Comparison of ENCODE assay signal across 28 cellular contexts in the genomic region with DNA sequence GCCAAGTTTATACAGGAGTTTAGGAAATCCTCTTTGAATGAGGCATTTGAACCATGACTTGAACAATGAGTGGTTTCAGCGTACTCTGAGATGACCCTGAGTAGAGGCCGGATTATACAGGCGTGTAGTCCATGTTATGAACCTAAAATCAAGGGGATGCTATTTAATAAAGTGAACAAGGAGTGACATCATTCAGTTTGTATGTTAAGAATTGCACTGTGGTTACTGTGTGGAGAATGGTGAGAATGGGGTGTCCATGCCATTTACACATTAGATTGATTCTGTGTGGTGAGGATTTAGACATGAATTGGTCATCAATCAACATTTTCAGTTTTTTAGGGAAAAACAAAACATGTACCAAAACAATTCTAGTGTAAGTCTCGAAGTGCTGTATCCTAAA.
"Had no signal": no experiment of that assay in that cellular context is flagged by ENCODE, and none has a peak within 500 bp of the region (broad histone marks: within the 10 kb centered on the region; RNA-seq: fewer than 3 reads in every experiment).

No MANE protein-coding gene starts in this region.

- H3K4me3 Mint-ChIP-seq: dendritic cell treated with granulocyte-macrophage colony-stimulating factor and Interleukin-4, amounts not matched to agents 40 ng/mL and 50 ng/mL, for 4 days; effector memory CD8-positive, alpha-beta T cell; immature natural killer cell; natural killer cell treated with Interleukin-12 subunit alpha and Interleukin-12 subunit beta and Interleukin-15 and Interleukin-18, amount 100 ng/mL, for 72 hours; neural progenitor cell; stimulated activated memory B cell treated with anti-CD40 and anti-IgM and Interleukin-4, amounts not matched to agents 10 μg/mL and 1 μg/mL and 100 μg/mL, for 72 hours; stimulated activated naive CD8-positive, alpha-beta T cell treated with anti-CD3 and anti-CD28 coated beads, Interleukin-15, Interleukin-2, amounts not matched to agents 100 ng/mL and 50 ng/mL, for 24 hours had no signal

- H3K9me3 ChIP-seq: esophagus muscularis mucosa, gastroesophageal sphincter, pancreas, right lobe of liver, testis, tibial nerve, upper lobe of right lung, vagina had no signal

- H3K36me3 ChIP-seq: esophagus muscularis mucosa, gastroesophageal sphincter, neural progenitor cell, pancreas, right lobe of liver, spleen, tibial nerve, upper lobe of right lung had no signal

- FAIRE-seq: kidney, pancreas had no signal

- H3K4me3 ChIP-seq: esophagus muscularis mucosa, gastroesophageal sphincter, lung, neural progenitor cell, pancreas, right lobe of liver, spleen, testis, tibial nerve, upper lobe of right lung, vagina had no signal

- H3K27me3 Mint-ChIP-seq: dendritic cell treated with granulocyte-macrophage colony-stimulating factor and Interleukin-4, amounts not matched to agents 40 ng/mL and 50 ng/mL, for 4 days; effector memory CD8-positive, alpha-beta T cell; stimulated activated naive CD8-positive, alpha-beta T cell treated with anti-CD3 and anti-CD28 coated beads, Interleukin-15, Interleukin-2, amounts not matched to agents 100 ng/mL and 50 ng/mL, for 24 hours had no signal

- H3K27me3 ChIP-seq: esophagus muscularis mucosa, gastroesophageal sphincter, neural progenitor cell, pancreas, right lobe of liver, spleen, testis, tibial nerve, upper lobe of right lung, vagina had no signal

- H3K27ac Mint-ChIP-seq: dendritic cell treated with granulocyte-macrophage colony-stimulating factor and Interleukin-4, amounts not matched to agents 40 ng/mL and 50 ng/mL, for 4 days; effector memory CD8-positive, alpha-beta T cell; immature natural killer cell; natural killer cell treated with Interleukin-12 subunit alpha and Interleukin-12 subunit beta and Interleukin-15 and Interleukin-18, amount 100 ng/mL, for 72 hours; neural progenitor cell; progenitor cell of endocrine pancreas; stimulated activated memory B cell treated with anti-CD40 and anti-IgM and Interleukin-4, amounts not matched to agents 10 μg/mL and 1 μg/mL and 100 μg/mL, for 72 hours; stimulated activated naive CD8-positive, alpha-beta T cell treated with anti-CD3 and anti-CD28 coated beads, Interleukin-15, Interleukin-2, amounts not matched to agents 100 ng/mL and 50 ng/mL, for 24 hours had no signal

- H3K4me2 ChIP-seq: neural progenitor cell had no signal

- DNase-seq: effector memory CD8-positive, alpha-beta T cell; immature natural killer cell; kidney; left colon; left ventricle myocardium superior; mesenchymal stem cell; midbrain; occipital lobe; pancreas; right lobe of liver; spleen; stimulated activated CD4-positive, alpha-beta T cell treated with anti-CD3 and anti-CD28 coated beads, Interleukin-15, amount 100 ng/mL, for 24 hours; stimulated activated CD4-positive, alpha-beta T cell treated with anti-CD3 and anti-CD28 coated beads, Interleukin-1b, Interleukin-23, amount 100 ng/mL, for 48 hours; stimulated activated CD4-positive, alpha-beta T cell treated with anti-CD3 and anti-CD28 coated beads, Interleukin-4, amount 100 ng/mL, for 24 hours; testis; upper lobe of right lung had no signal

- H2AFZ ChIP-seq: neural progenitor cell had no signal

- H3K27ac ChIP-seq: epithelial cell of prostate, esophagus muscularis mucosa, gastroesophageal sphincter, neural progenitor cell, pancreas, right lobe of liver, spleen, testis, tibial nerve, upper lobe of right lung, vagina had no signal

- H3K36me3 Mint-ChIP-seq: natural killer cell treated with Interleukin-12 subunit alpha and Interleukin-12 subunit beta and Interleukin-15 and Interleukin-18, amount 100 ng/mL, for 72 hours; neural progenitor cell; stimulated activated memory B cell treated with anti-CD40 and anti-IgM and Interleukin-4, amounts not matched to agents 10 μg/mL and 1 μg/mL and 100 μg/mL, for 72 hours had no signal

- H3K9ac ChIP-seq: neural progenitor cell had no signal

- ATAC-seq: effector memory CD8-positive, alpha-beta T cell; gastroesophageal sphincter; left colon; left ventricle myocardium superior; natural killer cell treated with Interleukin-12 subunit alpha and Interleukin-12 subunit beta and Interleukin-15 and Interleukin-18, amount 100 ng/mL, for 72 hours; pancreas; right lobe of liver; stimulated activated memory B cell treated with anti-CD40 and anti-IgM and Interleukin-4, amounts not matched to agents 10 μg/mL and 1 μg/mL and 100 μg/mL, for 72 hours; upper lobe of right lung had no signal

- H3K4me1 Mint-ChIP-seq: immature natural killer cell, neural progenitor cell had no signal

- H3K4me1 ChIP-seq: esophagus muscularis mucosa, gastroesophageal sphincter, neural progenitor cell, pancreas, right lobe of liver, upper lobe of right lung, vagina had no signal

- H3K9me3 Mint-ChIP-seq: effector memory CD8-positive, alpha-beta T cell; neural progenitor cell; stimulated activated naive CD8-positive, alpha-beta T cell treated with anti-CD3 and anti-CD28 coated beads, Interleukin-15, Interleukin-2, amounts not matched to agents 100 ng/mL and 50 ng/mL, for 24 hours had no signal
